In genomic region chr6:33692760-33693158, GRCh38 we compare ENCODE assay signal across 8 cellular contexts.
DNase-seq lines count a peak whose midpoint lies in the region; ATAC-seq and TF ChIP-seq lines count a peak whose summit lies in the region.

No MANE protein-coding gene starts in this region.

- 0 out of 2 replicates have a peak overlapping the region, but pooled peaks have one; percentile 1 for H3K27ac ChIP-seq in VCaP

- DNase-seq in GM12865 (ENCODE audit: low read depth) = peak; percentile 65
- peak; percentile 61 for DNase-seq in effector CD4-positive, alpha-beta T cell
- DNase-seq in stimulated activated CD4-positive, alpha-beta T cell treated with anti-CD3 and anti-CD28 coated beads, Interleukin-2, amount 100 ng/mL, for 24 hours = peak; percentile 56 to 67
- no peak for DNase-seq in HUDEP-2 (lab: John Stamatoyannopoulos, UW; ENCODE audit: unreplicated experiment in 76 of 76)
- DNase-seq in inferior parietal cortex (ENCODE audit: extremely low spot score) = no peak

- ATAC-seq in GM21381 (IDR thresholded peaks at IDR 0.05; ENCODE audit: unreplicated experiment) (no peak), GM21390 (IDR thresholded peaks at IDR 0.05; ENCODE audit: unreplicated experiment) (no peak)

- TF ChIP-seq CTCF in GM12865 (IDR thresholded peaks at IDR 0.05; ENCODE audit: insufficient read depth, low read depth, low read length, missing control alignments) (no peak), VCaP (conservative IDR thresholded peaks at IDR 0.05) (no peak)

- H3K4me3 ChIP-seq in GM12865 (ENCODE audit: low read depth, low read length) = no peak overlapping the region

Comparison
In these comparisons a context has a peak if more than half of its experiments do, and no peak if none do; other contexts are left out.
1. DNase-seq: peak in GM12865 (single experiment), effector CD4-positive, alpha-beta T cell (single experiment) and stimulated activated CD4-positive, alpha-beta T cell treated with anti-CD3 and anti-CD28 coated beads, Interleukin-2, amount 100 ng/mL, for 24 hours (2 of 2); none in HUDEP-2 (0 of 76) and inferior parietal cortex (single experiment).